Comparison of ENCODE assay signal across 1 cellular context in genomic region chr22:31343235-31344191, GRCh38.
TF ChIP-seq lines count a peak whose summit lies in the region.

No MANE protein-coding gene starts in this region.

TF ChIP-seq in SK-N-SH treated with all-trans-retinoic acid at 6 μM for 48 hours, 23 proteins besides CTCF, POLR2A, EP300 and RAD21 (continued from another document):
- no peak for TF ChIP-seq ZNF565 (CRISPR knock-in tag; conservative IDR thresholded peaks at IDR 0.05; ENCODE audit: low read depth)
